ENCODE assay signal across 3 cellular contexts in the genomic region with DNA sequence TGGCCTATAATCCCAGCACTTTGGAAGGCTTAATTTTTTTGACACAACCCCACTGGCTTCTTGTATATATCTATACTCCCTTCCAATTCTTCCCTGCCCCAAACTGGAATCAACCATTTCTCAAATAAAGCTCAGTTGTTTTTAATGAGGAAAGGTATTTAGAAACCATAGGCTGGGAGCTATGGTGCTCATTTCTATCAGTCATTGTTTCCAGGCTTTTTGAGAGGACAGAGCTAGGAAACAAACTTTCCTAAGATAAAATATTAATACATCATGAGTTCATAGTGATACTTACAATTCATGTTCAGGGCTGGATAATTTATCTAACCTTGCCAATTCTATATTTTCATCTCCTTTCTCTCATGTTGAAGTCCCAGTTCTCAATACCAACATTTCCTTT.
TF ChIP-seq lines count a peak whose summit lies in the region.

No MANE protein-coding gene starts in this region.

TF ChIP-seq in GM23338, 12 proteins besides CTCF, POLR2A, EP300 and RAD21 (continues in another document):
- TF ChIP-seq NANOG (IDR thresholded peaks at IDR 0.05; ENCODE audit: borderline replicate concordance): no peak
- TF ChIP-seq, protein P1, sequence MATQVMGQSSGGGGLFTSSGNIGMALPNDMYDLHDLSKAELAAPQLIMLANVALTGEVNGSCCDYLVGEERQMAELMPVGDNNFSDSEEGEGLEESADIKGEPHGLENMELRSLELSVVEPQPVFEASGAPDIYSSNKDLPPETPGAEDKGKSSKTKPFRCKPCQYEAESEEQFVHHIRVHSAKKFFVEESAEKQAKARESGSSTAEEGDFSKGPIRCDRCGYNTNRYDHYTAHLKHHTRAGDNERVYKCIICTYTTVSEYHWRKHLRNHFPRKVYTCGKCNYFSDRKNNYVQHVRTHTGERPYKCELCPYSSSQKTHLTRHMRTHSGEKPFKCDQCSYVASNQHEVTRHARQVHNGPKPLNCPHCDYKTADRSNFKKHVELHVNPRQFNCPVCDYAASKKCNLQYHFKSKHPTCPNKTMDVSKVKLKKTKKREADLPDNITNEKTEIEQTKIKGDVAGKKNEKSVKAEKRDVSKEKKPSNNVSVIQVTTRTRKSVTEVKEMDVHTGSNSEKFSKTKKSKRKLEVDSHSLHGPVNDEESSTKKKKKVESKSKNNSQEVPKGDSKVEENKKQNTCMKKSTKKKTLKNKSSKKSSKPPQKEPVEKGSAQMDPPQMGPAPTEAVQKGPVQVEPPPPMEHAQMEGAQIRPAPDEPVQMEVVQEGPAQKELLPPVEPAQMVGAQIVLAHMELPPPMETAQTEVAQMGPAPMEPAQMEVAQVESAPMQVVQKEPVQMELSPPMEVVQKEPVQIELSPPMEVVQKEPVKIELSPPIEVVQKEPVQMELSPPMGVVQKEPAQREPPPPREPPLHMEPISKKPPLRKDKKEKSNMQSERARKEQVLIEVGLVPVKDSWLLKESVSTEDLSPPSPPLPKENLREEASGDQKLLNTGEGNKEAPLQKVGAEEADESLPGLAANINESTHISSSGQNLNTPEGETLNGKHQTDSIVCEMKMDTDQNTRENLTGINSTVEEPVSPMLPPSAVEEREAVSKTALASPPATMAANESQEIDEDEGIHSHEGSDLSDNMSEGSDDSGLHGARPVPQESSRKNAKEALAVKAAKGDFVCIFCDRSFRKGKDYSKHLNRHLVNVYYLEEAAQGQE (IDR thresholded peaks at IDR 0.05; ENCODE audit: unreplicated experiment): no peak
- TF ChIP-seq STAT1 (IDR thresholded peaks at IDR 0.05; ENCODE audit: unreplicated experiment): no peak
- no peak for TF ChIP-seq ZNF331 (CRISPR knock-in tag; IDR thresholded peaks at IDR 0.05; ENCODE audit: low read depth)

TF ChIP-seq in K562, 482 proteins besides CTCF, POLR2A, EP300 and RAD21:
- no peak for TF ChIP-seq MAFG (tag; conservative IDR thresholded peaks at IDR 0.05)
- 0 out of 2 replicates have a peak, but pooled peaks have one; percentile 7 for TF ChIP-seq POLR2G (IDR thresholded peaks at IDR 0.05; ENCODE audit: low read depth, low read length)

TF ChIP-seq in HEK293T, 16 proteins besides CTCF, POLR2A, EP300 and RAD21:
- TF ChIP-seq FOXA1 (IDR thresholded peaks at IDR 0.05): no peak
- no peak for TF ChIP-seq PKNOX1 (IDR thresholded peaks at IDR 0.05)
